ENCODE assay signal across 1 cellular context in genomic region chr19:38869836-38870607, GRCh38.
TF ChIP-seq lines count a peak whose summit lies in the region.

No MANE protein-coding gene starts in this region.

TF ChIP-seq in WTC11, 78 proteins besides CTCF, POLR2A, EP300 and RAD21 (continued from another document):
- TF ChIP-seq, protein P1, sequence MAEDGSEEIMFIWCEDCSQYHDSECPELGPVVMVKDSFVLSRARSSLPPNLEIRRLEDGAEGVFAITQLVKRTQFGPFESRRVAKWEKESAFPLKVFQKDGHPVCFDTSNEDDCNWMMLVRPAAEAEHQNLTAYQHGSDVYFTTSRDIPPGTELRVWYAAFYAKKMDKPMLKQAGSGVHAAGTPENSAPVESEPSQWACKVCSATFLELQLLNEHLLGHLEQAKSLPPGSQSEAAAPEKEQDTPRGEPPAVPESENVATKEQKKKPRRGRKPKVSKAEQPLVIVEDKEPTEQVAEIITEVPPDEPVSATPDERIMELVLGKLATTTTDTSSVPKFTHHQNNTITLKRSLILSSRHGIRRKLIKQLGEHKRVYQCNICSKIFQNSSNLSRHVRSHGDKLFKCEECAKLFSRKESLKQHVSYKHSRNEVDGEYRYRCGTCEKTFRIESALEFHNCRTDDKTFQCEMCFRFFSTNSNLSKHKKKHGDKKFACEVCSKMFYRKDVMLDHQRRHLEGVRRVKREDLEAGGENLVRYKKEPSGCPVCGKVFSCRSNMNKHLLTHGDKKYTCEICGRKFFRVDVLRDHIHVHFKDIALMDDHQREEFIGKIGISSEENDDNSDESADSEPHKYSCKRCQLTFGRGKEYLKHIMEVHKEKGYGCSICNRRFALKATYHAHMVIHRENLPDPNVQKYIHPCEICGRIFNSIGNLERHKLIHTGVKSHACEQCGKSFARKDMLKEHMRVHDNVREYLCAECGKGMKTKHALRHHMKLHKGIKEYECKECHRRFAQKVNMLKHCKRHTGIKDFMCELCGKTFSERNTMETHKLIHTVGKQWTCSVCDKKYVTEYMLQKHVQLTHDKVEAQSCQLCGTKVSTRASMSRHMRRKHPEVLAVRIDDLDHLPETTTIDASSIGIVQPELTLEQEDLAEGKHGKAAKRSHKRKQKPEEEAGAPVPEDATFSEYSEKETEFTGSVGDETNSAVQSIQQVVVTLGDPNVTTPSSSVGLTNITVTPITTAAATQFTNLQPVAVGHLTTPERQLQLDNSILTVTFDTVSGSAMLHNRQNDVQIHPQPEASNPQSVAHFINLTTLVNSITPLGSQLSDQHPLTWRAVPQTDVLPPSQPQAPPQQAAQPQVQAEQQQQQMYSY (CRISPR knock-in tag; IDR thresholded peaks at IDR 0.05), result peak; percentile 28; the same call in 1 of the 2 replicates
- TF ChIP-seq ETV6 (CRISPR knock-in tag; IDR thresholded peaks at IDR 0.05) (peak; percentile 88), ZNF121 (CRISPR knock-in tag; IDR thresholded peaks at IDR 0.05) (0 out of 2 replicates have a peak, but pooled peaks have one; percentile 28), ZBTB21 (CRISPR knock-in tag; IDR thresholded peaks at IDR 0.05; ENCODE audit: borderline replicate concordance) (peak; percentile 65; the same call in 1 of the 2 replicates), FOXP1 (CRISPR knock-in tag; IDR thresholded peaks at IDR 0.05; ENCODE audit: borderline replicate concordance) (peak; percentile 73; the same call in 1 of the 2 replicates), HMGA2 (CRISPR knock-in tag; IDR thresholded peaks at IDR 0.05) (no peak), ZNF423 (CRISPR knock-in tag; IDR thresholded peaks at IDR 0.05) (no peak), PREB (CRISPR knock-in tag; IDR thresholded peaks at IDR 0.05; ENCODE audit: borderline replicate concordance) (no peak), SP1 (CRISPR knock-in tag; conservative IDR thresholded peaks at IDR 0.05) (peak; percentile 78; the same call in 1 of the 2 replicates), NFE2L1 (CRISPR knock-in tag; IDR thresholded peaks at IDR 0.05) (0 out of 2 replicates have a peak, but pooled peaks have one; percentile 49), ZNF138 (CRISPR knock-in tag; conservative IDR thresholded peaks at IDR 0.05) (peak; percentile 92; the same call in 1 of the 2 replicates), IRF1 (CRISPR knock-in tag; IDR thresholded peaks at IDR 0.05) (0 out of 2 replicates have a peak, but pooled peaks have one; percentile 22)
